9 cellular contexts compared by ENCODE assay signal in genomic region chr7:24982917-24983316, GRCh38. TPM values are rescaled to one million over a fixed set of nuclear protein-coding genes. Genes with fewer than 3 reads are reported as not detected.
DNase-seq lines count a peak whose midpoint lies in the region; ATAC-seq and TF ChIP-seq lines count a peak whose summit lies in the region.
"Had no signal": no experiment of that assay in that cellular context is flagged by ENCODE, and none has a peak within 500 bp of the region (broad histone marks: within the 10 kb centered on the region; RNA-seq: fewer than 3 reads in every experiment).

No MANE protein-coding gene starts in this region.

- intact Hi-C loops in PC-3 (cut with micrococcal nuclease), result loop anchor here (5.0 kb wide), 1 partner anchor 76 kb away; no protein-coding TSS in a partner anchor

- no peak overlapping the region for H3K27ac Mint-ChIP-seq in endothelial cell (ENCODE audit: unreplicated experiment)

- peaks cover 24% of the 10 kb centered on the region for H3K4me1 Mint-ChIP-seq in endothelial cell (ENCODE audit: unreplicated experiment)

- no peaks in the 10 kb centered on the region for H3K4me1 ChIP-seq in BE2C
- peaks cover 16% of the 10 kb centered on the region for H3K4me1 ChIP-seq in PC-3 (ENCODE audit: insufficient read depth, low read length)
- no peaks in the 10 kb centered on the region for H3K4me1 ChIP-seq in foreskin keratinocyte

- H3K36me3 ChIP-seq in BE2C (no peaks in the 10 kb centered on the region), PC-3 (ENCODE audit: low read depth, low read length) (no peaks in the 10 kb centered on the region)

- no peaks in the 10 kb centered on the region for H3K36me3 Mint-ChIP-seq in endothelial cell (ENCODE audit: low read depth, unreplicated experiment)

- H4K20me1 ChIP-seq in PC-3 (ENCODE audit: low read length), result peaks cover 11% of the 10 kb centered on the region

- CTCF ChIA-PET in PC-3 (lab: Charles Lee), result interaction anchor here (1.9 kb wide), 1 partner anchor 171 kb away, joined by 5 read pairs; no protein-coding TSS in a partner anchor

- no peak overlapping the region for H3K4me3 Mint-ChIP-seq in endothelial cell (ENCODE audit: unreplicated experiment)

- no peaks in the 10 kb centered on the region for H3K27me3 ChIP-seq in BE2C
- no peaks in the 10 kb centered on the region for H3K27me3 ChIP-seq in PC-3 (ENCODE audit: low read length)
- no peaks in the 10 kb centered on the region for H3K27me3 ChIP-seq in foreskin keratinocyte

- DNase-seq in BE2C, result peak; percentile 31
- peak; percentile 26 for DNase-seq in PC-3
- no peak for DNase-seq in foreskin keratinocyte
- DNase-seq in endothelial cell (ENCODE audit: low spot score), result no peak
- DNase-seq in ureter (ENCODE audit: low spot score), result no peak
- DNase-seq: NCI-H1436 treated with DMSO at 0.1 percent for 48 hours had no signal

- H3K79me2 ChIP-seq in PC-3 (ENCODE audit: low read length), result peaks cover 19% of the 10 kb centered on the region

- H3K4me2 ChIP-seq in PC-3 (ENCODE audit: low read length), result no peak overlapping the region

- no peaks in the 10 kb centered on the region for H3K9me3 ChIP-seq in BE2C
- no peaks in the 10 kb centered on the region for H3K9me3 ChIP-seq in PC-3 (ENCODE audit: low read length)

- H3K27me3 Mint-ChIP-seq in endothelial cell (ENCODE audit: unreplicated experiment), result peaks cover 2% of the 10 kb centered on the region

- TF ChIP-seq CTCF in BE2C (IDR thresholded peaks at IDR 0.05; ENCODE audit: low read depth, low read length), result peak; percentile 65
- TF ChIP-seq CTCF in GM12872 (IDR thresholded peaks at IDR 0.05; ENCODE audit: insufficient read depth, low read depth, low read length), result peak; percentile 42; the same call in 2 of the 3 replicates
- peak; percentile 71 for TF ChIP-seq CTCF in PC-3 (conservative IDR thresholded peaks at IDR 0.05; ENCODE audit: low read depth, low read length)
- peak; percentile 51 for TF ChIP-seq CTCF in foreskin keratinocyte (conservative IDR thresholded peaks at IDR 0.05)
- TF ChIP-seq CTCF in endothelial cell (IDR thresholded peaks at IDR 0.05; ENCODE audit: unreplicated experiment), result no peak

- H3K27ac ChIP-seq in PC-3 (ENCODE audit: low read length), result no peak overlapping the region
- H3K27ac ChIP-seq in foreskin keratinocyte, result no peak overlapping the region

- H3K9me2 ChIP-seq in PC-3 (replicated peaks; ENCODE audit: low read length), result no peaks in the 10 kb centered on the region

- no peaks in the 10 kb centered on the region for H3F3A ChIP-seq in PC-3 (ENCODE audit: low read length, unreplicated experiment)

- no peak overlapping the region for H3K4me3 ChIP-seq in BE2C (ENCODE audit: low read depth, low read length)
- no peak overlapping the region for H3K4me3 ChIP-seq in PC-3 (ENCODE audit: low read length)

- POLR2A ChIA-PET in PC-3 (lab: Charles Lee; ENCODE audit: unreplicated experiment), result interaction anchor here (0.6 to 0.7 kb wide), 2 partner anchors 41 to 45 kb away, joined by 4 to 5 read pairs; no protein-coding TSS in a partner anchor

- no peak overlapping the region for H2AFZ ChIP-seq in PC-3 (ENCODE audit: low read length)

- no peak for ATAC-seq in PC-3
- no peak for ATAC-seq in foreskin keratinocyte
- no peak for ATAC-seq in HG02588 (IDR thresholded peaks at IDR 0.05; ENCODE audit: unreplicated experiment)
- ATAC-seq: Right ventricle myocardium inferior had no signal

- peaks cover 7% of the 10 kb centered on the region for H3K9me3 Mint-ChIP-seq in endothelial cell (ENCODE audit: unreplicated experiment)

- BruUV-seq in PC-3 (replicated peaks; lab: Mats Ljungman, UMichigan), result no TSS peak

- no peak overlapping the region for H3K9ac ChIP-seq in PC-3 (ENCODE audit: low read length)

RNA-seq across cellular contexts. Expression of gene OSBPL3, which starts 2.9 kb away (rescaled TPM):
- 7.6 TPM for polyA plus RNA-seq in BE2C (2012; ENCODE audit: insufficient read depth, insufficient read length, low read depth)
- 10.5 and 11.6 TPM in 2 replicates for total RNA-seq in PC-3 (2014; rRNA removed)
- 39.1 and 41.9 TPM in 2 replicates for total RNA-seq in foreskin keratinocyte
- 11.2 and 11.5 TPM in 2 replicates for polyA plus RNA-seq in foreskin keratinocyte
- total RNA-seq in endothelial cell (ENCODE audit: unreplicated experiment), result 3.1 TPM
- total RNA-seq in ureter, result 49.7 TPM

Comparison
In these comparisons a context has a peak if more than half of its experiments do, and no peak if none do; other contexts are left out.
1. DNase-seq: peak in BE2C (single experiment) and PC-3 (single experiment); none in foreskin keratinocyte (0 of 2), endothelial cell (single experiment) and ureter (single experiment).